27 cellular contexts compared by ENCODE assay signal in genomic region chr11:128981254-128981653, GRCh38. TPM values are rescaled to one million over a fixed set of nuclear protein-coding genes. Genes with fewer than 3 reads are reported as not detected.
A peak's percentile ranks its signal among the peaks of the same experiment; 100 is the strongest.
DNase-seq lines count a peak whose midpoint lies in the region; ATAC-seq and TF ChIP-seq lines count a peak whose summit lies in the region.
"Had no signal": no experiment of that assay in that cellular context is flagged by ENCODE, and none has a peak within 500 bp of the region (broad histone marks: within the 10 kb centered on the region; RNA-seq: fewer than 3 reads in every experiment).

No MANE protein-coding gene starts in this region.

- no peak overlapping the region for H3K27ac Mint-ChIP-seq in CD4-positive, alpha-beta memory T cell
- H3K27ac Mint-ChIP-seq: CD4-positive, CD25-positive, alpha-beta regulatory T cell had no signal

- DNase-seq in ELR (ENCODE audit: low read depth): peak; percentile 76
- DNase-seq in PC-3: peak; percentile 87
- peak; percentile 55 for DNase-seq in mammary epithelial cell
- peak; percentile 10 for DNase-seq in hepatocyte (ENCODE audit: low spot score)
- DNase-seq in retina: no peak
- DNase-seq in CD4-positive, alpha-beta memory T cell: no peak
- no peak for DNase-seq in H4 (ENCODE audit: low spot score)
- DNase-seq: CD4-positive, CD25-positive, alpha-beta regulatory T cell; DMS53; Kasumi-1; MV-4-11; NCI-H1105; NCI-H1436 treated with DMSO at 0.1 percent for 48 hours; NCI-H1930; NCI-H2107; NCI-H524; NCI-H748 treated with DMSO at 0.1 percent for 48 hours; SHP77 had no signal

- no peaks in the 10 kb centered on the region for H3K9me3 ChIP-seq in PC-3 (ENCODE audit: low read length)
- H3K9me3 ChIP-seq in mammary epithelial cell (replicated peaks; ENCODE audit: insufficient read depth, low read length): no peaks in the 10 kb centered on the region
- H3K9me3 ChIP-seq in hepatocyte (ENCODE audit: low read depth): no peaks in the 10 kb centered on the region
- no peaks in the 10 kb centered on the region for H3K9me3 ChIP-seq in CD4-positive, alpha-beta memory T cell (ENCODE audit: control insufficient read depth in 1 of 2, low read length in 2 of 2)
- H3K9me3 ChIP-seq: BLaER1 had no signal

- H3K36me3 ChIP-seq in PC-3 (ENCODE audit: low read depth, low read length) (peaks cover 7% of the 10 kb centered on the region; the same call in 1 of the 2 replicates), mammary epithelial cell (ENCODE audit: insufficient read depth, low read length) (peaks cover 10% of the 10 kb centered on the region), hepatocyte (replicated peaks; ENCODE audit: insufficient read depth, low read depth) (peaks cover 3% of the 10 kb centered on the region)
- no peaks in the 10 kb centered on the region for H3K36me3 ChIP-seq in CD4-positive, alpha-beta memory T cell (ENCODE audit: insufficient read depth, low read length)

- no peaks in the 10 kb centered on the region for H3F3A ChIP-seq in PC-3 (ENCODE audit: low read length, unreplicated experiment)

- H3K27ac ChIP-seq in PC-3 (ENCODE audit: low read length) (peak overlapping the region; percentile 34), mammary epithelial cell (ENCODE audit: insufficient read depth, low read depth, low read length) (no peak overlapping the region), hepatocyte (no peak overlapping the region)
- H3K27ac ChIP-seq in CD4-positive, alpha-beta memory T cell (ENCODE audit: low read depth, low read length): no peak overlapping the region
- H3K27ac ChIP-seq: BLaER1 had no signal

- H4K20me1 ChIP-seq in PC-3 (ENCODE audit: low read length) (no peaks in the 10 kb centered on the region), mammary epithelial cell (ENCODE audit: insufficient read depth, low read length) (no peaks in the 10 kb centered on the region), hepatocyte (ENCODE audit: insufficient read depth, poor library complexity, severe bottlenecking) (no peaks in the 10 kb centered on the region)
- H4K20me1 ChIP-seq: BLaER1 had no signal

- intact Hi-C loops in PC-3 (cut with micrococcal nuclease): no loop called here
- intact Hi-C loops in mammary epithelial cell (cut with micrococcal nuclease): no loop called here
- intact Hi-C loops in CD4-positive, alpha-beta memory T cell (cut with micrococcal nuclease): no loop called here

- H3K4me1 ChIP-seq in PC-3 (ENCODE audit: insufficient read depth, low read length) (peaks cover 15% of the 10 kb centered on the region), mammary epithelial cell (ENCODE audit: insufficient read depth, low read length) (no peaks in the 10 kb centered on the region), hepatocyte (ENCODE audit: insufficient read depth) (no peaks in the 10 kb centered on the region)
- H3K4me1 ChIP-seq in CD4-positive, alpha-beta memory T cell (ENCODE audit: insufficient read depth, low read length): no peaks in the 10 kb centered on the region
- H3K4me1 ChIP-seq: BLaER1 had no signal

- H3K9ac ChIP-seq in PC-3 (ENCODE audit: low read length) (no peak overlapping the region), mammary epithelial cell (ENCODE audit: insufficient read depth, low read length) (no peak overlapping the region)
- H3K9ac ChIP-seq: BLaER1 had no signal

- H3K9me2 ChIP-seq in PC-3 (replicated peaks; ENCODE audit: low read length): no peaks in the 10 kb centered on the region
- H3K9me2 ChIP-seq in hepatocyte (replicated peaks; ENCODE audit: insufficient read depth): no peaks in the 10 kb centered on the region

- CTCF ChIA-PET in PC-3 (lab: Charles Lee): no interaction called here
- CTCF ChIA-PET in mammary epithelial cell (lab: Charles Lee; ENCODE audit: low non-redundant PET): no interaction called here
- CTCF ChIA-PET in CD4-positive, alpha-beta memory T cell (lab: Charles Lee; ENCODE audit: partially characterized antibody): interaction anchor here (1.8 kb wide), 1 partner anchor 25 kb away, joined by 8 read pairs; no protein-coding TSS in a partner anchor

- H3K4me1 Mint-ChIP-seq in CD4-positive, alpha-beta memory T cell: peaks cover 0 to 10% (median 0%) of the 10 kb centered on the region in 4 donors
- H3K4me1 Mint-ChIP-seq: CD4-positive, CD25-positive, alpha-beta regulatory T cell had no signal

- POLR2A ChIA-PET in PC-3 (lab: Charles Lee; ENCODE audit: unreplicated experiment): no interaction called here
- POLR2A ChIA-PET in CD4-positive, alpha-beta memory T cell (lab: Charles Lee; ENCODE audit: partially characterized antibody): no interaction called here

- no peak for TF ChIP-seq CTCF in PC-3 (conservative IDR thresholded peaks at IDR 0.05; ENCODE audit: low read depth, low read length)
- TF ChIP-seq CTCF in mammary epithelial cell (conservative IDR thresholded peaks at IDR 0.05 in 1 of 2, IDR thresholded peaks at IDR 0.05 in 1 of 2; ENCODE audit: extremely low read depth in 1 of 2, insufficient read depth in 1 of 2, low read depth in 1 of 2, low read length in 2 of 2): no peak
- TF ChIP-seq CTCF in hepatocyte (IDR thresholded peaks at IDR 0.05; ENCODE audit: poor library complexity): no peak

- H3K36me3 Mint-ChIP-seq in CD4-positive, alpha-beta memory T cell: no peaks in the 10 kb centered on the region
- H3K36me3 Mint-ChIP-seq: CD4-positive, CD25-positive, alpha-beta regulatory T cell had no signal

- dilution Hi-C loops in mammary epithelial cell (cut with HindIII; ENCODE audit: low sequenced_read_pairs): no loop called here

- H3K4me3 ChIP-seq in PC-3 (ENCODE audit: low read length) (no peak overlapping the region), mammary epithelial cell (replicated peaks in 1 of 3; ENCODE audit: insufficient read depth in 1 of 3, low read depth in 2 of 3, low read length in 3 of 3) (no peak overlapping the region), hepatocyte (no peak overlapping the region)
- H3K4me3 ChIP-seq in CD4-positive, alpha-beta memory T cell (ENCODE audit: low read length in 2 of 2): no peak overlapping the region
- H3K4me3 ChIP-seq: BLaER1, GM12878, K562 had no signal

- in situ Hi-C loops in mammary epithelial cell (cut with MboI; ENCODE audit: low sequenced_read_pairs in 2 of 2): no loop called here

- H3K27me3 ChIP-seq in PC-3 (ENCODE audit: low read length): no peaks in the 10 kb centered on the region
- H3K27me3 ChIP-seq in mammary epithelial cell (ENCODE audit: insufficient read depth, low read length): no peaks in the 10 kb centered on the region
- no peaks in the 10 kb centered on the region for H3K27me3 ChIP-seq in hepatocyte
- no peaks in the 10 kb centered on the region for H3K27me3 ChIP-seq in CD4-positive, alpha-beta memory T cell (ENCODE audit: insufficient read depth, low read length)
- H3K27me3 ChIP-seq: BLaER1 had no signal

- H3K79me2 ChIP-seq in PC-3 (ENCODE audit: low read length) (no peaks in the 10 kb centered on the region), mammary epithelial cell (ENCODE audit: insufficient read depth, low read length) (no peaks in the 10 kb centered on the region), hepatocyte (no peaks in the 10 kb centered on the region)

- ATAC-seq in PC-3 (peak; percentile 98), GM18517 (IDR thresholded peaks at IDR 0.05; ENCODE audit: unreplicated experiment) (no peak)
- ATAC-seq: GM12878, K562 had no signal

- no peaks in the 10 kb centered on the region for H3K9me3 Mint-ChIP-seq in CD4-positive, alpha-beta memory T cell

- H3K4me3 Mint-ChIP-seq in CD4-positive, alpha-beta memory T cell: no peak overlapping the region
- H3K4me3 Mint-ChIP-seq: CD4-positive, CD25-positive, alpha-beta regulatory T cell had no signal

- H3K4me2 ChIP-seq in PC-3 (ENCODE audit: low read length) (peak overlapping the region; percentile 8), mammary epithelial cell (ENCODE audit: insufficient read depth, low read depth, low read length) (no peak overlapping the region), hepatocyte (no peak overlapping the region)
- H3K4me2 ChIP-seq: BLaER1 had no signal

- H2AFZ ChIP-seq in PC-3 (ENCODE audit: low read length): no peak overlapping the region
- H2AFZ ChIP-seq in mammary epithelial cell (ENCODE audit: low read depth, low read length): no peak overlapping the region
- H2AFZ ChIP-seq in hepatocyte: no peak overlapping the region

- 93% methylated on average over 7 of the region's 7 CpGs for WGBS in mammary epithelial cell (ENCODE audit: low coverage, missing lambda C conversion rate)
- 58% methylated on average over 7 of the region's 7 CpGs for WGBS in hepatocyte (ENCODE audit: low lambda C conversion rate, missing lambda C conversion rate)

- no peaks in the 10 kb centered on the region for H3K27me3 Mint-ChIP-seq in CD4-positive, alpha-beta memory T cell

- BruUV-seq in PC-3 (replicated peaks; lab: Mats Ljungman, UMichigan): no TSS peak
- BruUV-seq in mammary epithelial cell (replicated peaks; lab: Mats Ljungman, UMichigan): no TSS peak

RNA-seq across cellular contexts. Expression of gene TP53AIP1, which starts 38.6 kb away (rescaled TPM):
- total RNA-seq in PC-3 (2014; rRNA removed) (0.17 and 0.58 TPM in 2 replicates), mammary epithelial cell (10 to 100 TPM in 1 of 2 donors, 1 to 10 TPM in 1; 8.2 to 12.0 TPM), hepatocyte (0.17 TPM in 1 of 2 replicates, not detected in the other)
- polyA plus RNA-seq in mammary epithelial cell (1.3 TPM), hepatocyte (0.23 TPM in 1 of 2 replicates, not detected in the other)
- not detected for polyA minus RNA-seq in mammary epithelial cell
- total RNA-seq in CD4-positive, alpha-beta memory T cell: not detected
- not detected for polyA plus RNA-seq in CD4-positive, alpha-beta memory T cell
- total RNA-seq in H4 (2014; rRNA removed; shearing (Covaris generic)): not detected in 2 replicates
- total RNA-seq: CD4-positive, CD25-positive, alpha-beta regulatory T cell; Daoy; GM12878; H1; K562; M059J; RPMI7951 had no signal
- polyA plus RNA-seq: AG04450; CD4-positive, CD25-positive, alpha-beta regulatory T cell; K562 had no signal

Comparison
In these comparisons a context has a peak if more than half of its experiments do, and no peak if none do; other contexts are left out.
1. DNase-seq: peak in ELR (single experiment), PC-3 (single experiment), mammary epithelial cell (single experiment) and hepatocyte (single experiment); none in retina (single experiment), CD4-positive, alpha-beta memory T cell (0 of 5) and H4 (single experiment).